ENCODE assay signal across 8 cellular contexts in genomic region chr4:64334964-64335363, GRCh38.
"Had no signal": no experiment of that assay in that cellular context is flagged by ENCODE, and none has a peak within 500 bp of the region (broad histone marks: within the 10 kb centered on the region; RNA-seq: fewer than 3 reads in every experiment).

No MANE protein-coding gene starts in this region.

- H3K9me3 ChIP-seq: HAP-1 had no signal

- H3K27ac ChIP-seq: GM23248, HL-60 had no signal

- DNase-seq: GM23248, GOT3, H7, HFFc6 had no signal

- H3K4me3 ChIP-seq: GM23248, HAP-1 had no signal

- H3K36me3 ChIP-seq: HAP-1 had no signal

- H3K4me1 ChIP-seq: HAP-1 had no signal

- ATAC-seq: HCT116, HepG2 had no signal
